In the genomic region with DNA sequence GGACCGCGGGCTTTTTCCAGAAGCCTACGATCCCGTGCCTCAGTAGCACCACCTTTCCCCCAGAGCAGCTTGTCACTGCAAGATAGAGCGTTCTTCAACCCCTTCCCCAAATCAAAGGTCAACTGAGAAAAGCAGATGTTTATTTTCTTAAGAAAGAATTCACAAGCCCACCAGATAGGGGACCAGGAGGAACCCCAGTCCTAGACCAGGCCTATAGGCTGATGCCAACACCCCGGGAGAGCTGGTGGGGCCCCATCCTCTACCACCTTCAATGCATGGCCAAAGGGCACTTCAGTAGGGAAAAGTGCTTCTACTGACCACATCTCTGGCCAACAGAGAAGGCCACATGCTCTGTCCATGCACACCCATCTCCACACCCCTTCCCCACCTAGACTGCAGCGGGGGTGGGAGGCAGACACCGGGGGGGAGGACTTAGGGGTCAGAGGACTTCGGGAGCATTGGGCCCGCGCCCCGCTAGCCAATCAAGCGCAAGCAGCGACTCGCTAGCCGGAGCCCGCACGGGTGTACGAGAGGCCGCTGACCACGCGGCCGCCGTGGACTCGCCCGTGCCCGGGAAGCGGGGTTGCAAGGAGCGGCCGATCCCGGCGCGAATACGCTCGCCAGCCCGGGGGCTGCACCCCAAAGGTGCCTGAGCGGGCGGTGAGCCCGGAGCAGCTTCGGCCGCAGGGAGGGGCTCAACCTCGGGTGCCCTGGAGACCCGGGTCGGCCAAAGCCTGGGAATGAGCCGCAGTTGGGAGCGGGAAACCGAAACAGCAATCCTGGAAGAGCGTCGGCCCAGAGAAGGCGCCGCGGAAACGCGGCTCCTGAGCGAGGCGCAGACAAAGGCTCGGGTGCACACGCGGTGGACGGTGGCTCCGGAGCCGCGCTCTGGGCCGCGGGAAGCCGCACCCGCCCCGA, we compare ENCODE assay signal across 7 cellular contexts. TPM values are rescaled to one million over a fixed set of nuclear protein-coding genes. Genes with fewer than 3 reads are reported as not detected.
DNase-seq lines count a peak whose midpoint lies in the region; ATAC-seq and TF ChIP-seq lines count a peak whose summit lies in the region.

No MANE protein-coding gene starts in this region.

- H3K27me3 ChIP-seq in HUES64 (ENCODE audit: insufficient read depth, low read length) (peaks cover 79% of the 10 kb centered on the region), colonic mucosa (peaks cover 46% of the 10 kb centered on the region), stomach smooth muscle (ENCODE audit: control insufficient read depth in 1 of 2, insufficient read depth in 2 of 2, low read length in 2 of 2) (peaks cover 31 to 59% of the 10 kb centered on the region in 2 donors)
- no peaks in the 10 kb centered on the region for H3K27me3 ChIP-seq in naive thymus-derived CD4-positive, alpha-beta T cell (ENCODE audit: control insufficient read depth in 2 of 2, insufficient read depth in 2 of 2, low read length in 2 of 2)

- no peak for TF ChIP-seq CTCF in colonic mucosa (IDR thresholded peaks at IDR 0.05)

- H3K9ac ChIP-seq in HUES64 (ENCODE audit: low read depth, low read length) (peak overlapping the region; percentile 77), colonic mucosa (ENCODE audit: low read depth in 2 of 2, low read length in 2 of 2) (no peak overlapping the region), stomach smooth muscle (ENCODE audit: low read length in 2 of 2) (no peak overlapping the region)

- WGBS in HUES64: 7% methylated on average over 68 of the region's 68 CpGs

- CTCF ChIA-PET in naive thymus-derived CD4-positive, alpha-beta T cell (lab: Charles Lee): no interaction called here
- CTCF ChIA-PET in HEK293T (lab: Yijun Ruan, JAX): interaction anchor here (0.5 kb wide), 1 partner anchor 1112 kb away, joined by 3 read pairs; no protein-coding TSS in a partner anchor

- peaks cover 0 to 4% (median 0%) of the 10 kb centered on the region in 5 donors for H3K36me3 Mint-ChIP-seq in naive thymus-derived CD4-positive, alpha-beta T cell

- no peaks in the 10 kb centered on the region for H3K9me3 ChIP-seq in HUES64 (ENCODE audit: insufficient read depth, low read depth, low read length)
- H3K9me3 ChIP-seq in colonic mucosa: no peaks in the 10 kb centered on the region
- H3K9me3 ChIP-seq in stomach smooth muscle (ENCODE audit: control insufficient read depth in 2 of 2, low read length in 2 of 2): no peaks in the 10 kb centered on the region
- H3K9me3 ChIP-seq in naive thymus-derived CD4-positive, alpha-beta T cell (ENCODE audit: control insufficient read depth in 2 of 3, low read length in 3 of 3): no peaks in the 10 kb centered on the region

- no peak overlapping the region for H3K27ac ChIP-seq in HUES64 (ENCODE audit: low read depth, low read length)
- H3K27ac ChIP-seq in colonic mucosa: no peak overlapping the region
- no peak overlapping the region for H3K27ac ChIP-seq in stomach smooth muscle (ENCODE audit: low read length)
- H3K27ac ChIP-seq in naive thymus-derived CD4-positive, alpha-beta T cell (ENCODE audit: low read depth, low read length): no peak overlapping the region

- peaks cover 0 to 6% (median 0%) of the 10 kb centered on the region in 11 donors for H3K9me3 Mint-ChIP-seq in naive thymus-derived CD4-positive, alpha-beta T cell

- H3K4me3 ChIP-seq in HUES64 (ENCODE audit: low read length) (peak overlapping the region; percentile 60), colonic mucosa (peak overlapping the region; percentile 23), stomach smooth muscle (ENCODE audit: low read length in 2 of 2) (peak overlapping the region; percentile 55 to 74)
- no peak overlapping the region for H3K4me3 ChIP-seq in naive thymus-derived CD4-positive, alpha-beta T cell (ENCODE audit: low read length)

- no peaks in the 10 kb centered on the region for H3K36me3 ChIP-seq in HUES64 (ENCODE audit: insufficient read depth, low read length)
- H3K36me3 ChIP-seq in colonic mucosa: no peaks in the 10 kb centered on the region
- H3K36me3 ChIP-seq in stomach smooth muscle (ENCODE audit: control insufficient read depth in 2 of 2, insufficient read depth in 2 of 2, low read length in 2 of 2): no peaks in the 10 kb centered on the region
- no peaks in the 10 kb centered on the region for H3K36me3 ChIP-seq in naive thymus-derived CD4-positive, alpha-beta T cell (ENCODE audit: control insufficient read depth in 2 of 3, insufficient read depth in 3 of 3, low read length in 3 of 3)

- H3K4me3 Mint-ChIP-seq in naive thymus-derived CD4-positive, alpha-beta T cell: peak overlapping the region in 1 of 10 donors; percentile 63

- ATAC-seq in left lobe of liver: peak; percentile 55
- ATAC-seq in HG03469 (IDR thresholded peaks at IDR 0.05; ENCODE audit: unreplicated experiment): no peak
- ATAC-seq in naive thymus-derived CD4-positive, alpha-beta T cell: no peak

- H3K4me1 Mint-ChIP-seq in naive thymus-derived CD4-positive, alpha-beta T cell: peaks cover 0 to 10% (median 3%) of the 10 kb centered on the region in 7 donors

- DNase-seq in colonic mucosa: no peak
- no peak for DNase-seq in left lobe of liver (ENCODE audit: low spot score)
- DNase-seq in naive thymus-derived CD4-positive, alpha-beta T cell: no peak
- DNase-seq in HEK293T (ENCODE audit: extremely low spot score): no peak

- peak overlapping the region in 1 of 9 donors; percentile 46 for H3K27ac Mint-ChIP-seq in naive thymus-derived CD4-positive, alpha-beta T cell

- intact Hi-C loops in colonic mucosa (cut with DNase I): no loop called here
- intact Hi-C loops in naive thymus-derived CD4-positive, alpha-beta T cell (cut with micrococcal nuclease): loop anchor here (1.0 to 5.0 kb wide), 2 partner anchors 10 to 218 kb away; no protein-coding TSS in a partner anchor

- POLR2A ChIA-PET in naive thymus-derived CD4-positive, alpha-beta T cell (lab: Charles Lee): no interaction called here
- POLR2A ChIA-PET in HEK293T (lab: Yijun Ruan, JAX): no interaction called here

- H3K4me1 ChIP-seq in HUES64 (ENCODE audit: insufficient read depth, low read length): peaks cover 33% of the 10 kb centered on the region
- H3K4me1 ChIP-seq in colonic mucosa: no peaks in the 10 kb centered on the region
- H3K4me1 ChIP-seq in stomach smooth muscle (ENCODE audit: control insufficient read depth, insufficient read depth, low read length): peaks cover 38% of the 10 kb centered on the region
- no peaks in the 10 kb centered on the region for H3K4me1 ChIP-seq in naive thymus-derived CD4-positive, alpha-beta T cell (ENCODE audit: control insufficient read depth in 2 of 2, insufficient read depth in 2 of 2, low read length in 2 of 2)

- H3K27me3 Mint-ChIP-seq in naive thymus-derived CD4-positive, alpha-beta T cell: peaks cover 42 to 52% (median 45%) of the 10 kb centered on the region in 5 donors

TF ChIP-seq in HEK293T, 16 proteins besides CTCF, POLR2A, EP300 and RAD21:
- TF ChIP-seq FOXK2 (IDR thresholded peaks at IDR 0.05) (no peak), FOXA1 (IDR thresholded peaks at IDR 0.05) (no peak), LEF1 (IDR thresholded peaks at IDR 0.05; ENCODE audit: borderline replicate concordance) (no peak), BHLHE40 (IDR thresholded peaks at IDR 0.05; ENCODE audit: borderline replicate concordance) (no peak), L3MBTL2 (conservative IDR thresholded peaks at IDR 0.05) (no peak), ELF4 (IDR thresholded peaks at IDR 0.05) (no peak), NFRKB (IDR thresholded peaks at IDR 0.05) (no peak), ARNT (IDR thresholded peaks at IDR 0.05) (no peak), SP1 (IDR thresholded peaks at IDR 0.05) (no peak), FOXM1 (IDR thresholded peaks at IDR 0.05; ENCODE audit: borderline replicate concordance) (no peak), TARDBP (IDR thresholded peaks at IDR 0.05) (no peak), HDGF (IDR thresholded peaks at IDR 0.05; ENCODE audit: borderline replicate concordance) (no peak), CTBP1 (IDR thresholded peaks at IDR 0.05; ENCODE audit: borderline replicate concordance) (no peak), ZNF384 (IDR thresholded peaks at IDR 0.05) (no peak), SUZ12 (IDR thresholded peaks at IDR 0.05) (no peak)
- TF ChIP-seq, protein P1, sequence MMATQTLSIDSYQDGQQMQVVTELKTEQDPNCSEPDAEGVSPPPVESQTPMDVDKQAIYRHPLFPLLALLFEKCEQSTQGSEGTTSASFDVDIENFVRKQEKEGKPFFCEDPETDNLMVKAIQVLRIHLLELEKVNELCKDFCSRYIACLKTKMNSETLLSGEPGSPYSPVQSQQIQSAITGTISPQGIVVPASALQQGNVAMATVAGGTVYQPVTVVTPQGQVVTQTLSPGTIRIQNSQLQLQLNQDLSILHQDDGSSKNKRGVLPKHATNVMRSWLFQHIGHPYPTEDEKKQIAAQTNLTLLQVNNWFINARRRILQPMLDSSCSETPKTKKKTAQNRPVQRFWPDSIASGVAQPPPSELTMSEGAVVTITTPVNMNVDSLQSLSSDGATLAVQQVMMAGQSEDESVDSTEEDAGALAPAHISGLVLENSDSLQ (IDR thresholded peaks at IDR 0.05): no peak

RNA-seq across cellular contexts. Expression of gene PDE10A, which starts 2.8 kb away (rescaled TPM):
- 2.3 TPM for polyA plus RNA-seq in HUES64 (2013, experiment 1 of 2)
- polyA plus RNA-seq in HUES64 (2013, experiment 2 of 2): 3.7 TPM
- total RNA-seq in colonic mucosa: 1 to 10 TPM in 1 of 2 donors, under 1 TPM in 1; 0.37 to 3.4 TPM
- 0.45 TPM for total RNA-seq in left lobe of liver
- total RNA-seq in naive thymus-derived CD4-positive, alpha-beta T cell: not detected
- not detected for polyA plus RNA-seq in naive thymus-derived CD4-positive, alpha-beta T cell
